15 cellular contexts compared by ENCODE assay signal in the genomic region with DNA sequence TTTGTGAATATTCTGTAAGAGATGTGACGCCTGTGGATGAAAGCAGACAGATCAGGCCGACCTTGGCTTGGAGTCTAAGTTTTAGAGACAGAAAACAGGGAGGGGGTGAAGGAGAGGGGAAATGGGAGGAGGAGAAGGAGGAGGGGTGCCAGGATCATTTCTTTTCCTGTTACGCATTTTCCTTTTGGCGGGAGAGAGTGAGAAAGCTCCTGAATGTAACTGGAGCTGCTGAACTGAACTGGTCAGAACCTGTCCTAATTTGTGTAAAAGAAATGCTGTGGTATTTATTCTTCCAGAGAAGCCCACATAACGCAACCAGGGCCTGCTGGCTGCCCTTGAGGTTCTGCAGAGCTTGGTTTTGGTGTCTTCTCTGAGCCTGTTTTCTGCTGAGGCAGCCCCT. TPM values are rescaled to one million over a fixed set of nuclear protein-coding genes. Genes with fewer than 3 reads are reported as not detected.
A peak's percentile ranks its signal among the peaks of the same experiment; 100 is the strongest.
DNase-seq lines count a peak whose midpoint lies in the region; ATAC-seq and TF ChIP-seq lines count a peak whose summit lies in the region.
"Had no signal": no experiment of that assay in that cellular context is flagged by ENCODE, and none has a peak within 500 bp of the region (broad histone marks: within the 10 kb centered on the region; RNA-seq: fewer than 3 reads in every experiment).

No MANE protein-coding gene starts in this region.

- 47 to 68% (median 58%) methylated on average over 5 of the region's 5 CpGs for WGBS in heart left ventricle, 4 donors

- no peak overlapping the region for H3K4me3 Mint-ChIP-seq in neural crest cell
- H3K4me3 Mint-ChIP-seq in activated T-helper 1 cell treated with anti-CD3 and anti-CD28 coated beads, Interleukin-12 subunit alpha, Interleukin-12 subunit beta, Interleukin-2, Interleukin-4 antibody, amounts not matched to agents 30 ng/mL and 10 ng/mL and 1 ng/mL, durations not matched to agents 14 hours and 24 hours and 36 hours, result no peak overlapping the region
- H3K4me3 Mint-ChIP-seq: activated CD4-positive, alpha-beta T cell treated with anti-CD3 and anti-CD28 coated beads for 36 hours had no signal

- TF ChIP-seq POLR2A in heart left ventricle (IDR thresholded peaks at IDR 0.05) (no peak), vagina (IDR thresholded peaks at IDR 0.05) (no peak)

- peak overlapping the region; percentile 45 for H3K27ac Mint-ChIP-seq in neural crest cell (ENCODE audit: unreplicated experiment)
- no peak overlapping the region for H3K27ac Mint-ChIP-seq in activated T-helper 1 cell treated with anti-CD3 and anti-CD28 coated beads, Interleukin-12 subunit alpha, Interleukin-12 subunit beta, Interleukin-2, Interleukin-4 antibody, amounts not matched to agents 30 ng/mL and 10 ng/mL and 1 ng/mL, durations not matched to agents 14 hours and 24 hours and 36 hours
- H3K27ac Mint-ChIP-seq: activated CD4-positive, alpha-beta T cell treated with anti-CD3 and anti-CD28 coated beads for 36 hours had no signal

- no peak for TF ChIP-seq CTCF in heart left ventricle (IDR thresholded peaks at IDR 0.05)
- no peak for TF ChIP-seq CTCF in foreskin keratinocyte (conservative IDR thresholded peaks at IDR 0.05)
- TF ChIP-seq CTCF in neural crest cell (conservative IDR thresholded peaks at IDR 0.05), result no peak
- TF ChIP-seq CTCF in vagina (IDR thresholded peaks at IDR 0.05), result no peak

- intact Hi-C loops in heart left ventricle (cut with DNase I) (no loop called here), Right ventricle myocardium inferior (cut with DNase I) (no loop called here), vagina (cut with DNase I) (loop anchor here (2.0 kb wide), 1 partner anchor 40 kb away; no protein-coding TSS in a partner anchor)
- intact Hi-C loops in activated T-helper 1 cell treated with anti-CD3 and anti-CD28 coated beads, Interleukin-12 subunit alpha, Interleukin-12 subunit beta, Interleukin-2, Interleukin-4 antibody, amounts not matched to agents 30 ng/mL and 10 ng/mL and 1 ng/mL, durations not matched to agents 14 hours and 24 hours and 36 hours (cut with micrococcal nuclease), result no loop called here

- H3K36me3 ChIP-seq in heart left ventricle, result no peaks in the 10 kb centered on the region
- H3K36me3 ChIP-seq in vagina, result no peaks in the 10 kb centered on the region
- H3K36me3 ChIP-seq: brain microvascular endothelial cell, thoracic aorta had no signal

- peak overlapping the region in 1 of 12 donors; percentile 21 for H3K4me3 ChIP-seq in heart left ventricle
- H3K4me3 ChIP-seq in vagina, result peak overlapping the region in 1 of 2 donors; percentile 24
- H3K4me3 ChIP-seq: thoracic aorta had no signal

- H3K9me3 ChIP-seq in heart left ventricle (peaks cover 0 to 5% (median 0%) of the 10 kb centered on the region in 12 donors), vagina (no peaks in the 10 kb centered on the region)
- H3K9me3 ChIP-seq: thoracic aorta had no signal

- no peaks in the 10 kb centered on the region for H3K9me3 Mint-ChIP-seq in neural crest cell
- no peaks in the 10 kb centered on the region for H3K9me3 Mint-ChIP-seq in activated T-helper 1 cell treated with anti-CD3 and anti-CD28 coated beads, Interleukin-12 subunit alpha, Interleukin-12 subunit beta, Interleukin-2, Interleukin-4 antibody, amounts not matched to agents 30 ng/mL and 10 ng/mL and 1 ng/mL, durations not matched to agents 14 hours and 24 hours and 36 hours

- DNase-seq in heart left ventricle, result no peak
- DNase-seq in Right ventricle myocardium inferior (ENCODE audit: missing footprints), result no peak
- DNase-seq in foreskin keratinocyte, result peak in 1 of 2 donors; percentile 52
- no peak for DNase-seq in neural crest cell (ENCODE audit: low read depth, low spot score)
- DNase-seq in vagina (ENCODE audit: extremely low spot score in 2 of 2), result no peak
- no peak for DNase-seq in activated T-helper 1 cell treated with anti-CD3 and anti-CD28 coated beads, Interleukin-12 subunit alpha, Interleukin-12 subunit beta, Interleukin-2, Interleukin-4 antibody, amounts not matched to agents 30 ng/mL and 10 ng/mL and 1 ng/mL, durations not matched to agents 14 hours and 24 hours and 36 hours (ENCODE audit: low spot score)
- no peak for DNase-seq in effector CD4-positive, alpha-beta T cell
- DNase-seq: activated CD4-positive, alpha-beta T cell treated with anti-CD3 and anti-CD28 coated beads for 36 hours; brain microvascular endothelial cell; KG1; kidney glomerular epithelial cell; NCI-H187; retina had no signal

- ATAC-seq in heart left ventricle, result peak; percentile 15 to 70 (median 38)
- no peak for ATAC-seq in Right ventricle myocardium inferior
- peak; percentile 38 for ATAC-seq in foreskin keratinocyte
- ATAC-seq in HG03521 (IDR thresholded peaks at IDR 0.05; ENCODE audit: unreplicated experiment), result no peak
- ATAC-seq: activated CD4-positive, alpha-beta T cell treated with anti-CD3 and anti-CD28 coated beads for 36 hours had no signal

- no peaks in the 10 kb centered on the region for H3K27me3 ChIP-seq in heart left ventricle
- H3K27me3 ChIP-seq in foreskin keratinocyte, result no peaks in the 10 kb centered on the region
- H3K27me3 ChIP-seq in vagina, result no peaks in the 10 kb centered on the region
- H3K27me3 ChIP-seq: brain microvascular endothelial cell had no signal

- no peaks in the 10 kb centered on the region for H3K27me3 Mint-ChIP-seq in neural crest cell (ENCODE audit: low read depth)
- peaks cover 16% of the 10 kb centered on the region for H3K27me3 Mint-ChIP-seq in activated T-helper 1 cell treated with anti-CD3 and anti-CD28 coated beads, Interleukin-12 subunit alpha, Interleukin-12 subunit beta, Interleukin-2, Interleukin-4 antibody, amounts not matched to agents 30 ng/mL and 10 ng/mL and 1 ng/mL, durations not matched to agents 14 hours and 24 hours and 36 hours (ENCODE audit: insufficient read depth)
- H3K27me3 Mint-ChIP-seq: activated CD4-positive, alpha-beta T cell treated with anti-CD3 and anti-CD28 coated beads for 36 hours had no signal

- no peaks in the 10 kb centered on the region for H3K36me3 Mint-ChIP-seq in neural crest cell (ENCODE audit: low read depth)
- H3K36me3 Mint-ChIP-seq in activated T-helper 1 cell treated with anti-CD3 and anti-CD28 coated beads, Interleukin-12 subunit alpha, Interleukin-12 subunit beta, Interleukin-2, Interleukin-4 antibody, amounts not matched to agents 30 ng/mL and 10 ng/mL and 1 ng/mL, durations not matched to agents 14 hours and 24 hours and 36 hours (ENCODE audit: low read depth), result no peaks in the 10 kb centered on the region

- H3K4me1 ChIP-seq in heart left ventricle, result peaks cover 0 to 78% (median 45%) of the 10 kb centered on the region in 12 donors
- H3K4me1 ChIP-seq in foreskin keratinocyte, result peaks cover 22% of the 10 kb centered on the region
- H3K4me1 ChIP-seq in vagina, result peaks cover 46% of the 10 kb centered on the region

- H3K27ac ChIP-seq in heart left ventricle (peak overlapping the region in 11 of 12 donors; percentile 6 to 71 (median 50)), foreskin keratinocyte (no peak overlapping the region), vagina (peak overlapping the region; percentile 69)
- H3K27ac ChIP-seq: brain microvascular endothelial cell had no signal

- H3K4me1 Mint-ChIP-seq in neural crest cell, result peaks cover 16% of the 10 kb centered on the region
- peaks cover 5% of the 10 kb centered on the region for H3K4me1 Mint-ChIP-seq in activated T-helper 1 cell treated with anti-CD3 and anti-CD28 coated beads, Interleukin-12 subunit alpha, Interleukin-12 subunit beta, Interleukin-2, Interleukin-4 antibody, amounts not matched to agents 30 ng/mL and 10 ng/mL and 1 ng/mL, durations not matched to agents 14 hours and 24 hours and 36 hours (ENCODE audit: low read depth)
- H3K4me1 Mint-ChIP-seq: activated CD4-positive, alpha-beta T cell treated with anti-CD3 and anti-CD28 coated beads for 36 hours had no signal

RNA-seq across cellular contexts. Expression of a gene that starts 41.9 kb away (rescaled TPM):
- total RNA-seq in heart left ventricle (100 to 1,000 TPM in 3 of 9 donors, 10 to 100 TPM in 6; 69.3 to 129 (median 86.0) TPM), Right ventricle myocardium inferior (69.2 TPM), foreskin keratinocyte (40.2 and 45.6 TPM in 2 replicates), neural crest cell (74.0 and 76.8 TPM in 2 replicates), vagina (160 TPM)
- polyA plus RNA-seq in heart left ventricle (10 to 100 TPM; 13.9 to 28.8 TPM), foreskin keratinocyte (1.8 and 2.1 TPM in 2 replicates)
- 48.3 and 50.6 TPM in 2 replicates for total RNA-seq in activated T-helper 1 cell treated with anti-CD3 and anti-CD28 coated beads, Interleukin-12 subunit alpha, Interleukin-12 subunit beta, Interleukin-2, Interleukin-4 antibody, amounts not matched to agents 30 ng/mL and 10 ng/mL and 1 ng/mL, durations not matched to agents 14 hours and 24 hours and 36 hours

Comparison
In these comparisons a context has a peak if more than half of its experiments do, and no peak if none do; other contexts are left out.
1. ATAC-seq: peak in heart left ventricle (4 of 4) and foreskin keratinocyte (single experiment); none in Right ventricle myocardium inferior (single experiment) and HG03521 (single experiment).